ENCODE assay signal across 8 cellular contexts in the genomic region with DNA sequence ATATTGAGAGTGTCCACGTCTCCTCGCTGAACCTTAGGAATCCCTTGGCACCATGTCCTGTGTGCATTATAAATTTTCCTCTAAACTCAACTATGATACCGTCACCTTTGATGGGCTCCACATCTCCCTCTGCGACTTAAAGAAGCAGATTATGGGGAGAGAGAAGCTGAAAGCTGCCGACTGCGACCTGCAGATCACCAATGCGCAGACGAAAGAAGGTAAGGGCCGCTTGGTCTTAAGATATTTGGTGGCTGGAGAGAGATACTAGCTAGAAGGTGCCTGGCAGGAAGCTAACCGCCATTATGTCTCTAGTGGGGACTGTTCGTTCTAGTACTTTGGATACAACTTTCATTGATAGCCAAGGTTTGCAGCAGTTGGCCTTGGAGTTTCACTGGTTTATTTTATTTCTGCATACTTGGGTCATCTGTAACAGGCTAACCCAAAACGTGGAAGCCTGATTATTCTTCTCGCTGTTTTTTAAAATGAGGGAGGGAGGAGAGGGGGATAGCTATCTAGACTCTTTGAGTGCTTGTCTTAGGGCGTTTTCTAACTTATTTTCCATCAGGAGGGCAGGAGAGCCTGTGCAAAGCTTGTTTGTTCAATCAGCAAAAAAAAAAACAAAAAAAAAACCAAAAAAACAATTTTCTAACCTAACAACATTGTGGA. TPM values are rescaled to one million over a fixed set of nuclear protein-coding genes. Genes with fewer than 3 reads are reported as not detected.
DNase-seq lines count a peak whose midpoint lies in the region; ATAC-seq and TF ChIP-seq lines count a peak whose summit lies in the region.

No MANE protein-coding gene starts in this region.

- peak; percentile 2 for DNase-seq in DMS 273 treated with DMSO at 0.1 percent for 48 hours (lab: John Stamatoyannopoulos, UW)
- no peak for DNase-seq in activated B cell treated with CpG ODN at 0.5 μM for 24 hours
- DNase-seq in fibroblast of the aortic adventitia (ENCODE audit: low read depth) = peak; percentile 16
- no peak for DNase-seq in DMS114 treated with DMSO at 0.1 percent for 48 hours (lab: John Stamatoyannopoulos, UW; ENCODE audit: unreplicated experiment)
- DNase-seq in mesenteric fat pad (ENCODE audit: low spot score) = no peak
- DNase-seq in stimulated activated CD4-positive, alpha-beta T cell treated with anti-CD3 and anti-CD28 coated beads, Interleukin-4, amount 100 ng/mL, for 1 hour = no peak

- ATAC-seq in activated B cell treated with CpG ODN at 0.5 μM for 24 hours (ENCODE audit: low read depth) = no peak

- H3K9ac ChIP-seq in parathyroid adenoma = peak overlapping the region; percentile 99

- POLR2A ChIA-PET in activated B cell treated with CpG ODN at 0.5 μM for 24 hours (lab: Charles Lee) = interaction anchor here (0.7 to 1.2 kb wide), 3 partner anchors 8 to 1044 kb away, joined by 4 to 5 read pairs (median 5); no protein-coding TSS in a partner anchor

- H3K9me3 ChIP-seq in parathyroid adenoma (ENCODE audit: control insufficient read depth, low read length) = no peaks in the 10 kb centered on the region

- peak overlapping the region; percentile 92 for H3K4me2 ChIP-seq in parathyroid adenoma (ENCODE audit: low read length)

- H3K79me2 ChIP-seq in parathyroid adenoma = peaks cover 53% of the 10 kb centered on the region

- H3K4me3 Mint-ChIP-seq in activated B cell treated with CpG ODN at 0.5 μM for 24 hours = peak overlapping the region; percentile 100

- no peaks in the 10 kb centered on the region for H3K36me3 ChIP-seq in parathyroid adenoma (ENCODE audit: control insufficient read depth, insufficient read depth, low read length)

- no peak for TF ChIP-seq CTCF in activated B cell treated with CpG ODN at 0.5 μM for 24 hours (IDR thresholded peaks at IDR 0.05)
- no peak for TF ChIP-seq CTCF in fibroblast of the aortic adventitia (IDR thresholded peaks at IDR 0.05; ENCODE audit: insufficient read depth, low read length)
- TF ChIP-seq CTCF in parathyroid adenoma (IDR thresholded peaks at IDR 0.05) = no peak

- peaks cover 45% of the 10 kb centered on the region for H3K36me3 Mint-ChIP-seq in activated B cell treated with CpG ODN at 0.5 μM for 24 hours (ENCODE audit: low read depth)

- no peaks in the 10 kb centered on the region for H3K9me3 Mint-ChIP-seq in activated B cell treated with CpG ODN at 0.5 μM for 24 hours

- peaks cover 7% of the 10 kb centered on the region for H3K4me1 ChIP-seq in parathyroid adenoma

- H2AFZ ChIP-seq in parathyroid adenoma = peak overlapping the region; percentile 34

- no peaks in the 10 kb centered on the region for H3K27me3 Mint-ChIP-seq in activated B cell treated with CpG ODN at 0.5 μM for 24 hours

- no peak for TF ChIP-seq RAD21 in Ishikawa (IDR thresholded peaks at IDR 0.05; ENCODE audit: low read depth)

- H3K27me3 ChIP-seq in parathyroid adenoma (ENCODE audit: control insufficient read depth, insufficient read depth, low read length) = no peaks in the 10 kb centered on the region

- intact Hi-C loops in activated B cell treated with CpG ODN at 0.5 μM for 24 hours (cut with micrococcal nuclease) = loop anchor here (2.0 kb wide), 1 partner anchor 16 kb away; no protein-coding TSS in a partner anchor

- H3K4me1 Mint-ChIP-seq in activated B cell treated with CpG ODN at 0.5 μM for 24 hours = peaks cover 55% of the 10 kb centered on the region

- H3K4me3 ChIP-seq in fibroblast of the aortic adventitia (ENCODE audit: low read depth, low read length) = peak overlapping the region; percentile 90
- H3K4me3 ChIP-seq in parathyroid adenoma (ENCODE audit: low read depth, low read length) = peak overlapping the region; percentile 95

- CTCF ChIA-PET in activated B cell treated with CpG ODN at 0.5 μM for 24 hours (lab: Charles Lee) = interaction anchor here (1.4 kb wide), 1 partner anchor 23 kb away, joined by 3 read pairs; no protein-coding TSS in a partner anchor

- peak overlapping the region; percentile 98 for H3K27ac ChIP-seq in parathyroid adenoma

- peak overlapping the region; percentile 86 for H3K27ac Mint-ChIP-seq in activated B cell treated with CpG ODN at 0.5 μM for 24 hours

- TF ChIP-seq EP300 in Ishikawa (IDR thresholded peaks at IDR 0.05; ENCODE audit: borderline replicate concordance) = no peak

TF ChIP-seq in Ishikawa, 13 proteins besides CTCF, POLR2A, EP300 and RAD21:
- TF ChIP-seq YY1 (IDR thresholded peaks at IDR 0.05; ENCODE audit: low read depth) (0 out of 2 replicates have a peak, but pooled peaks have one; percentile 33), CREB1 (IDR thresholded peaks at IDR 0.05; ENCODE audit: low read depth) (no peak)

RNA-seq across cellular contexts. Expression of gene RBBP6, which starts 1.3 kb away (rescaled TPM):
- 85.3 and 85.8 TPM in 2 replicates for total RNA-seq in activated B cell treated with CpG ODN at 0.5 μM for 24 hours
- total RNA-seq in fibroblast of the aortic adventitia (ENCODE audit: low replicate concordance) = 30.7 and 37.6 TPM in 2 replicates
- total RNA-seq in mesenteric fat pad = 46.1 TPM

Comparison
In these comparisons a context has a peak if more than half of its experiments do, and no peak if none do; other contexts are left out.
1. DNase-seq: peak in DMS 273 treated with DMSO at 0.1 percent for 48 hours (single experiment) and fibroblast of the aortic adventitia (single experiment); none in activated B cell treated with CpG ODN at 0.5 μM for 24 hours (single experiment), DMS114 treated with DMSO at 0.1 percent for 48 hours (single experiment), mesenteric fat pad (single experiment) and stimulated activated CD4-positive, alpha-beta T cell treated with anti-CD3 and anti-CD28 coated beads, Interleukin-4, amount 100 ng/mL, for 1 hour (single experiment).